Comparison of ENCODE assay signal across 30 cellular contexts in genomic region chr1:3163356-3163755, GRCh38.
"Had no signal": no experiment of that assay in that cellular context is flagged by ENCODE, and none has a peak within 500 bp of the region (broad histone marks: within the 10 kb centered on the region; RNA-seq: fewer than 3 reads in every experiment).

No MANE protein-coding gene starts in this region.

- H3K9me3 Mint-ChIP-seq: activated CD8-positive, alpha-beta T cell treated with anti-CD3 and anti-CD28 coated beads for 36 hours; activated naive CD4-positive, alpha-beta T cell treated with anti-CD3 and anti-CD28 coated beads, Interleukin-2, amount 10 ng/mL, durations not matched to agents 7 days and 5 days; activated naive CD8-positive, alpha-beta T cell treated with anti-CD3 and anti-CD28 coated beads for 36 hours; activated T-cell treated with anti-CD3 and anti-CD28 coated beads, Interleukin-2, amount 50 U/mL, for 72 hours; activated T-helper 2 cell treated with anti-CD3 and anti-CD28 coated beads, Interferon-gamma antibody, Interleukin-2, Interleukin-4, amounts not matched to agents 10 μg/mL and 5 μg/mL and 100 μg/mL, durations not matched to agents 14 hours and 24 hours and 36 hours; T-cell had no signal

- H3K9me3 ChIP-seq: body of pancreas had no signal

- H3K27ac Mint-ChIP-seq: activated CD4-positive, alpha-beta T cell treated with anti-CD3 and anti-CD28 coated beads for 36 hours; activated CD8-positive, alpha-beta T cell treated with anti-CD3 and anti-CD28 coated beads for 36 hours; activated naive CD4-positive, alpha-beta T cell treated with anti-CD3 and anti-CD28 coated beads, Interleukin-2, amount 10 ng/mL, durations not matched to agents 7 days and 5 days; activated naive CD8-positive, alpha-beta T cell treated with anti-CD3 and anti-CD28 coated beads for 36 hours; activated T-cell treated with anti-CD3 and anti-CD28 coated beads, Interleukin-2, amount 50 U/mL, for 72 hours; activated T-helper 2 cell treated with anti-CD3 and anti-CD28 coated beads, Interferon-gamma antibody, Interleukin-2, Interleukin-4, amounts not matched to agents 10 μg/mL and 5 μg/mL and 100 μg/mL, durations not matched to agents 14 hours and 24 hours and 36 hours; T-cell had no signal

- H3K27me3 ChIP-seq: body of pancreas had no signal

- H3K4me3 Mint-ChIP-seq: activated CD4-positive, alpha-beta T cell treated with anti-CD3 and anti-CD28 coated beads for 36 hours; activated CD8-positive, alpha-beta T cell treated with anti-CD3 and anti-CD28 coated beads for 36 hours; activated naive CD4-positive, alpha-beta T cell treated with anti-CD3 and anti-CD28 coated beads, Interleukin-2, amount 10 ng/mL, durations not matched to agents 7 days and 5 days; activated naive CD8-positive, alpha-beta T cell treated with anti-CD3 and anti-CD28 coated beads for 36 hours; activated T-cell treated with anti-CD3 and anti-CD28 coated beads, Interleukin-2, amount 50 U/mL, for 72 hours; T-cell had no signal

- H3K4me3 ChIP-seq: body of pancreas, SK-N-MC had no signal

- H3K27ac ChIP-seq: body of pancreas, SK-N-MC, WERI-Rb-1 had no signal

- ATAC-seq: activated CD4-positive, alpha-beta T cell treated with anti-CD3 and anti-CD28 coated beads for 36 hours; activated CD8-positive, alpha-beta T cell treated with anti-CD3 and anti-CD28 coated beads for 36 hours; activated T-cell treated with anti-CD3 and anti-CD28 coated beads, Interleukin-2, amount 50 U/mL, for 72 hours; body of pancreas; Panc1; Right ventricle myocardium inferior; T-cell had no signal

- H3K36me3 Mint-ChIP-seq: activated naive CD4-positive, alpha-beta T cell treated with anti-CD3 and anti-CD28 coated beads, Interleukin-2, amount 10 ng/mL, durations not matched to agents 7 days and 5 days; activated naive CD8-positive, alpha-beta T cell treated with anti-CD3 and anti-CD28 coated beads for 36 hours; T-cell had no signal

- H3K36me3 ChIP-seq: WERI-Rb-1 had no signal

- DNase-seq: activated CD4-positive, alpha-beta T cell treated with anti-CD3 and anti-CD28 coated beads for 36 hours; activated CD4-positive, alpha-beta T cell treated with anti-CD3 and anti-CD28 coated beads, Interleukin-2, amount 50 U/mL, for 1 hour; activated CD8-positive, alpha-beta memory T cell treated with anti-CD3 and anti-CD28 coated beads, Interleukin-2, amount 50 U/mL, for 4 hours; activated CD8-positive, alpha-beta T cell treated with anti-CD3 and anti-CD28 coated beads for 36 hours; activated gamma-delta T cell treated with Interleukin-2 at 50 U/mL for 16 hours; activated naive CD4-positive, alpha-beta T cell treated with anti-CD3 and anti-CD28 coated beads, Interleukin-2, amount 10 ng/mL, durations not matched to agents 7 days and 5 days; activated naive CD8-positive, alpha-beta T cell treated with anti-CD3 and anti-CD28 coated beads for 36 hours; activated T-cell treated with anti-CD3 and anti-CD28 coated beads, Interleukin-2, amount 50 U/mL, for 72 hours; aorta; body of pancreas; IMR-90; Kasumi-1; KBM-7; NCI-H1417; NCI-H1694; NCI-H2029 treated with DMSO at 0.1 percent for 48 hours; NCI-H345; NCI-H510A; NCI-H526 treated with DMSO at 0.1 percent for 48 hours; NCI-H82; OCI-M1; RPMI8226; T-cell; T-helper 2 cell; T1000; WERI-Rb-1 had no signal
